Comparison of ENCODE assay signal across 11 cellular contexts in the genomic region with DNA sequence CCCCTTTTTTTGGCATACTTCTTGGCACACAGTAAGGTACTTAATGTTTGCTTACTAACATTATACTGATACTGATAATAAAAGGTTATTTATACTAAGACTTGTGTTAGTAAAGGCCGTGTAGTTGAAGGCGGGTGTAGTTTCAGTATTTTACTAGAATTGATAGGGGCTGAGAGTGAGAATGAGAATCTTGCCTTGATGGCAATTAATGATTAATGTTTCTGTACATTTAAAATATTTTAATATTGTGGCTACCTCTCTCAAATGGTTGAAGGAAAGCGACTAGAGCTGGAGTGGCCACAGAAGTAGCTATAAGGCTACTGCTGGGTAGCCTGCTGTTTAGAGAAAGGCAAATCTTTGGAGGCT. TPM values are rescaled to one million over a fixed set of nuclear protein-coding genes. Genes with fewer than 3 reads are reported as not detected.
DNase-seq lines count a peak whose midpoint lies in the region; ATAC-seq, FAIRE-seq and TF ChIP-seq lines count a peak whose summit lies in the region.
"Had no signal": no experiment of that assay in that cellular context is flagged by ENCODE, and none has a peak within 500 bp of the region (broad histone marks: within the 10 kb centered on the region; RNA-seq: fewer than 3 reads in every experiment).

No MANE protein-coding gene starts in this region.

- peak overlapping the region; percentile 78 for H3K4me3 ChIP-seq in CD4-positive, CD25-positive, alpha-beta regulatory T cell (ENCODE audit: low read depth, low read length)
- H3K4me3 ChIP-seq in keratinocyte (ENCODE audit: control insufficient read depth in 2 of 3, extremely low read depth in 1 of 3, insufficient read depth in 2 of 3, low read depth in 1 of 3, low read length in 3 of 3): no peak overlapping the region

- peaks cover 4% of the 10 kb centered on the region for H3K36me3 Mint-ChIP-seq in CD4-positive, CD25-positive, alpha-beta regulatory T cell

- H3K9me3 ChIP-seq in CD4-positive, CD25-positive, alpha-beta regulatory T cell (ENCODE audit: control insufficient read depth in 2 of 2, low read length in 2 of 2): no peaks in the 10 kb centered on the region
- H3K9me3 ChIP-seq in keratinocyte (ENCODE audit: control insufficient read depth, low read depth, low read length): no peaks in the 10 kb centered on the region

- peaks cover 55 to 96% (median 77%) of the 10 kb centered on the region in 4 donors for H3K4me1 Mint-ChIP-seq in CD4-positive, CD25-positive, alpha-beta regulatory T cell

- no peak for FAIRE-seq in keratinocyte (lab: Jason Lieb, UNC)
- FAIRE-seq: colon had no signal

- H3K27ac ChIP-seq in CD4-positive, CD25-positive, alpha-beta regulatory T cell (ENCODE audit: insufficient read depth, low read length, poor library complexity, severe bottlenecking): peak overlapping the region; percentile 59
- H3K27ac ChIP-seq in keratinocyte (ENCODE audit: control insufficient read depth, insufficient read depth, low read length): peak overlapping the region; percentile 72

- no peaks in the 10 kb centered on the region for H3K9me1 ChIP-seq in keratinocyte (ENCODE audit: control insufficient read depth, extremely low read depth, insufficient read depth, low read length)

- H3K79me2 ChIP-seq in keratinocyte (ENCODE audit: control insufficient read depth, insufficient read depth, low read length): peaks cover 64% of the 10 kb centered on the region

- no peak overlapping the region for H3K9ac ChIP-seq in keratinocyte (ENCODE audit: control insufficient read depth, extremely low read depth, insufficient read depth, low read length)

- H3K4me1 ChIP-seq in CD4-positive, CD25-positive, alpha-beta regulatory T cell (ENCODE audit: control insufficient read depth, insufficient read depth, low read length, poor library complexity, severe bottlenecking): peaks cover 66% of the 10 kb centered on the region
- peaks cover 41% of the 10 kb centered on the region for H3K4me1 ChIP-seq in keratinocyte (ENCODE audit: control insufficient read depth, extremely low read depth, insufficient read depth, low read length)

- H3K4me3 Mint-ChIP-seq in CD4-positive, CD25-positive, alpha-beta regulatory T cell: peak overlapping the region; percentile 29 to 80 (median 52)

- no peak for DNase-seq in CD4-positive, CD25-positive, alpha-beta regulatory T cell
- DNase-seq in keratinocyte (ENCODE audit: low read depth, low spot score) (no peak), HUDEP-2 (lab: John Stamatoyannopoulos, UW; ENCODE audit: unreplicated experiment in 76 of 76) (no peak), UCSD-AML1 (lab: John Stamatoyannopoulos, UW; ENCODE audit: unreplicated experiment) (no peak), NCI-H2227 (lab: John Stamatoyannopoulos, UW; ENCODE audit: unreplicated experiment) (no peak), ureter (ENCODE audit: low spot score) (no peak)
- DNase-seq: H7, NCI-H2081 had no signal

- TF ChIP-seq CTCF in keratinocyte (optimal IDR thresholded peaks at IDR 0.05 in 1 of 3, IDR thresholded peaks at IDR 0.05 in 1 of 3, conservative IDR thresholded peaks at IDR 0.05 in 1 of 3; ENCODE audit: extremely low read depth in 1 of 3, insufficient read depth in 2 of 3, low read length in 3 of 3): no peak

- H3K36me3 ChIP-seq in CD4-positive, CD25-positive, alpha-beta regulatory T cell (ENCODE audit: control insufficient read depth, insufficient read depth, low read length): no peaks in the 10 kb centered on the region
- no peaks in the 10 kb centered on the region for H3K36me3 ChIP-seq in keratinocyte (ENCODE audit: control insufficient read depth in 2 of 2, extremely low read depth in 1 of 2, insufficient read depth in 2 of 2, low read length in 2 of 2)

- H3K27me3 ChIP-seq in CD4-positive, CD25-positive, alpha-beta regulatory T cell (ENCODE audit: control insufficient read depth, insufficient read depth, low read length): no peaks in the 10 kb centered on the region
- no peaks in the 10 kb centered on the region for H3K27me3 ChIP-seq in keratinocyte (ENCODE audit: control insufficient read depth, extremely low read depth, insufficient read depth, low read length)

- no peaks in the 10 kb centered on the region for H3K9me3 Mint-ChIP-seq in CD4-positive, CD25-positive, alpha-beta regulatory T cell

- peak overlapping the region; percentile 64 to 78 (median 78) for H3K27ac Mint-ChIP-seq in CD4-positive, CD25-positive, alpha-beta regulatory T cell

- H3K27me3 Mint-ChIP-seq in CD4-positive, CD25-positive, alpha-beta regulatory T cell: no peaks in the 10 kb centered on the region

- dilution Hi-C loops in keratinocyte (cut with MboI; ENCODE audit: extremely low pct_ligation_motif_present, low sequenced_read_pairs): no loop called here

- H4K20me1 ChIP-seq in keratinocyte (ENCODE audit: control insufficient read depth, extremely low read depth, insufficient read depth, low read length): no peaks in the 10 kb centered on the region

- H3K4me2 ChIP-seq in keratinocyte (ENCODE audit: control insufficient read depth, extremely low read depth, insufficient read depth, low read depth, low read length): no peak overlapping the region

- no peak overlapping the region for H2AFZ ChIP-seq in keratinocyte (ENCODE audit: control insufficient read depth, low read length)

- no peak for ATAC-seq in CD4-positive, CD25-positive, alpha-beta regulatory T cell (ENCODE audit: low read depth in 2 of 2)
- ATAC-seq in GM19438 (IDR thresholded peaks at IDR 0.05; ENCODE audit: low read depth, unreplicated experiment) (peak; percentile 42), HG03521 (IDR thresholded peaks at IDR 0.05; ENCODE audit: unreplicated experiment) (peak; percentile 30)

RNA-seq across cellular contexts. Expression of a gene that starts 29.3 kb away (rescaled TPM):
- 405 TPM for total RNA-seq in CD4-positive, CD25-positive, alpha-beta regulatory T cell
- polyA plus RNA-seq in CD4-positive, CD25-positive, alpha-beta regulatory T cell: 10 to 100 TPM; 32.9 to 39.8 (median 33.8) TPM
- 14.1 to 21.2 TPM (median 17.0 TPM) in 3 replicates for polyA plus RNA-seq in keratinocyte
- 24.6 TPM for polyA plus RNA-seq in keratinocyte (2011; ENCODE audit: low read depth)
- 11.1 and 18.0 TPM in 2 replicates for polyA plus RNA-seq in keratinocyte (2011; cell fraction: cytosol; rRNA removed)
- polyA plus RNA-seq in keratinocyte (2011; cell fraction: nucleus; rRNA removed): 18.2 and 22.7 TPM in 2 replicates
- polyA plus RNA-seq in keratinocyte (2012; ENCODE audit: low replicate concordance): 10.1 and 30.1 TPM in 2 replicates
- 3.6 to 21.1 TPM (median 13.4 TPM) in 3 replicates for polyA minus RNA-seq in keratinocyte
- 21.7 TPM for polyA minus RNA-seq in keratinocyte (2011; cell fraction: cytosol; rRNA and poly(A)+ RNA removed)
- 16.0 and 24.6 TPM in 2 replicates for polyA minus RNA-seq in keratinocyte (2011; cell fraction: nucleus; rRNA and poly(A)+ RNA removed)
- 39.4 TPM for total RNA-seq in ureter

Comparison
In these comparisons a context has a peak if more than half of its experiments do, and no peak if none do; other contexts are left out.
1. ATAC-seq: peak in GM19438 (single experiment) and HG03521 (single experiment); none in CD4-positive, CD25-positive, alpha-beta regulatory T cell (0 of 2).
2. RNA of a gene that starts 29.3 kb away (total RNA-seq): 405 TPM in CD4-positive, CD25-positive, alpha-beta regulatory T cell (single experiment); 39.4 TPM in ureter (single experiment); every median in the first group is over 10 times any median in the second.